ENCODE assay signal across 7 cellular contexts in the genomic region with DNA sequence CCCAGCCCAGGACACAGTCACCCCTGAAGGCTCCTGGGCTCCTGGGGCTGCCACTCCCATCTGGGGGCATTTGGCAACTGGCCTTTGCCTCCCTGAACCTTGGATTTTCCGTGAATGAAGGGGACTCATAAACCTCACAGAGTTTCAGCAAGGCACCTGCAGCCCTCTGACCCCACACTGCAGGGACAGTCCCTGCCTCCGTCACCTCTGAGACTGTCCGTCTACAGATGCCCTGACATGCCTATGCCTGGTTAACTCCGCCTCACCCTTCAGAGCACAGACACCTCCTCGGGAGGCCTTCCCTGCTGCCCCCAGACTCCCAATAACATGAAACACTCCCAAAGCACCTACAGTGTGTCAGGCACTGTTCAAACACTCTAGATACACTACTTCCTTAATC. TPM values are rescaled to one million over a fixed set of nuclear protein-coding genes. Genes with fewer than 3 reads are reported as not detected.
"Had no signal": no experiment of that assay in that cellular context is flagged by ENCODE, and none has a peak within 500 bp of the region (broad histone marks: within the 10 kb centered on the region; RNA-seq: fewer than 3 reads in every experiment).

No MANE protein-coding gene starts in this region.

RNA-seq across cellular contexts. Expression of a gene that starts 0.8 kb away (rescaled TPM):
- total RNA-seq: GM23248, H4, H7, HFFc6, HT1080, IMR-90, K562 had no signal
- polyA plus RNA-seq: GM23248, IMR-90, K562 had no signal
